In the genomic region with DNA sequence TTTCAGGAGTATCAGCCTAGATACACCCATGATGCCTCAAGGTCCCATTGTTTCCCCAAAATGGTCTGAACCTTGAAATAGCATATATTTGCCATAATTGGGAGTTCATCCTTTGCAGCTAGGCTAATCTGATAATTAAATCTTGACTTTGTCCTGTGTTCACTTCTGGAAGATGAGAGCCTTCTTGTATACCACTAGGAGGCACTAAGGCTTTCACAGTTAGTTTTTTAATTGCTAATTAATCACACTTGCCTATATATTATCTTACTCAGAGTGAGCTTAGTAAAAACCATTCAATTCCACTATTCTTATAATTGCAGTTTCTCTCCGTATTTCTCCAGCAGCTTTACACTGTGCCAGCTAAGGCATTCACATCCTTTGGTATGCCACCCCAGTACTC, we compare ENCODE assay signal across 18 cellular contexts. TPM values are rescaled to one million over a fixed set of nuclear protein-coding genes. Genes with fewer than 3 reads are reported as not detected.
DNase-seq lines count a peak whose midpoint lies in the region; ATAC-seq, FAIRE-seq and TF ChIP-seq lines count a peak whose summit lies in the region.
"Had no signal": no experiment of that assay in that cellular context is flagged by ENCODE, and none has a peak within 500 bp of the region (broad histone marks: within the 10 kb centered on the region; RNA-seq: fewer than 3 reads in every experiment).

No MANE protein-coding gene starts in this region.

- peak; percentile 14 for DNase-seq in DMS53 (lab: John Stamatoyannopoulos, UW)
- DNase-seq in DMS53 treated with DMSO at 0.1 percent for 48 hours (lab: John Stamatoyannopoulos, UW; ENCODE audit: unreplicated experiment), result no peak
- DNase-seq in PC-3, result peak; percentile 7
- DNase-seq in fibroblast of mammary gland (ENCODE audit: low read depth), result no peak
- DNase-seq in small intestine, result peak; percentile 7
- no peak for DNase-seq in cardiac septum (ENCODE audit: low spot score)
- no peak for DNase-seq in AML-193 (lab: John Stamatoyannopoulos, UW)
- DNase-seq: activated CD4-positive, alpha-beta T cell treated with anti-CD3 and anti-CD28 coated beads for 36 hours; CD4-positive, alpha-beta memory T cell; central memory CD4-positive, alpha-beta T cell; heart right ventricle; NCI-H2029 treated with DMSO at 0.1 percent for 48 hours; stimulated activated CD4-positive, alpha-beta T cell treated with anti-CD3 and anti-CD28 coated beads, Interleukin-15, amount 100 ng/mL, for 24 hours had no signal

- H3K27me3 ChIP-seq in PC-3 (ENCODE audit: low read length), result no peaks in the 10 kb centered on the region
- no peaks in the 10 kb centered on the region for H3K27me3 ChIP-seq in small intestine (ENCODE audit: control insufficient read depth in 2 of 2, insufficient read depth in 2 of 2, low read length in 2 of 2)
- H3K27me3 ChIP-seq: heart right ventricle had no signal

- no peaks in the 10 kb centered on the region for H3K36me3 Mint-ChIP-seq in activated T-helper 17 cell treated with anti-CD3 and anti-CD28 coated beads, Interleukin-2, amount 50 U/mL, for 72 hours (ENCODE audit: low read depth)
- H3K36me3 Mint-ChIP-seq: activated naive CD4-positive, alpha-beta T cell treated with anti-CD3 and anti-CD28 coated beads, Interleukin-2, amount 50 U/mL, for 72 hours; CD4-positive, alpha-beta memory T cell had no signal

- ATAC-seq in PC-3, result no peak
- ATAC-seq in activated T-helper 17 cell treated with anti-CD3 and anti-CD28 coated beads, Interleukin-2, amount 50 U/mL, for 72 hours (replicated peaks), result no peak
- ATAC-seq: activated CD4-positive, alpha-beta T cell treated with anti-CD3 and anti-CD28 coated beads for 36 hours; activated naive CD4-positive, alpha-beta T cell treated with anti-CD3 and anti-CD28 coated beads, Interleukin-2, amount 50 U/mL, for 72 hours; heart right ventricle; Right ventricle myocardium inferior had no signal

- no peak overlapping the region for H3K4me3 ChIP-seq in PC-3 (ENCODE audit: low read length)
- no peak overlapping the region for H3K4me3 ChIP-seq in fibroblast of mammary gland (ENCODE audit: control insufficient read depth, low read depth, low read length)
- no peak overlapping the region for H3K4me3 ChIP-seq in small intestine (ENCODE audit: low read depth in 1 of 2, low read length in 2 of 2)
- H3K4me3 ChIP-seq: heart right ventricle had no signal

- H3K4me1 ChIP-seq in PC-3 (ENCODE audit: insufficient read depth, low read length), result no peaks in the 10 kb centered on the region
- no peaks in the 10 kb centered on the region for H3K4me1 ChIP-seq in small intestine (ENCODE audit: control insufficient read depth in 2 of 2, insufficient read depth in 1 of 2, low read depth in 1 of 2, low read length in 1 of 2)

- TF ChIP-seq CTCF in PC-3 (conservative IDR thresholded peaks at IDR 0.05; ENCODE audit: low read depth, low read length), result peak; percentile 62
- TF ChIP-seq CTCF in fibroblast of mammary gland (conservative IDR thresholded peaks at IDR 0.05; ENCODE audit: control insufficient read depth, insufficient read depth, low read depth, low read length), result peak; percentile 38

- no peaks in the 10 kb centered on the region for H3K9me3 ChIP-seq in PC-3 (ENCODE audit: low read length)
- no peaks in the 10 kb centered on the region for H3K9me3 ChIP-seq in small intestine (ENCODE audit: control insufficient read depth, low read depth)
- H3K9me3 ChIP-seq: heart right ventricle had no signal

- WGBS in small intestine, 3 donors, result 66 to 86% (median 69%) methylated on average over 1 of the region's 1 CpG

- no peaks in the 10 kb centered on the region for H3K9me2 ChIP-seq in PC-3 (replicated peaks; ENCODE audit: low read length)

- no peak overlapping the region for H2AFZ ChIP-seq in PC-3 (ENCODE audit: low read length)

- no TSS peak for BruUV-seq in PC-3 (replicated peaks; lab: Mats Ljungman, UMichigan)

- intact Hi-C loops in PC-3 (cut with micrococcal nuclease) (loop anchor here (2.0 kb wide), 1 partner anchor 239 kb away; no protein-coding TSS in a partner anchor), cardiac septum (cut with DNase I) (no loop called here)

- peaks cover 15% of the 10 kb centered on the region for H3K9me3 Mint-ChIP-seq in activated T-helper 17 cell treated with anti-CD3 and anti-CD28 coated beads, Interleukin-2, amount 50 U/mL, for 72 hours

- no peak overlapping the region for H3K27ac Mint-ChIP-seq in activated T-helper 17 cell treated with anti-CD3 and anti-CD28 coated beads, Interleukin-2, amount 50 U/mL, for 72 hours
- H3K27ac Mint-ChIP-seq: activated CD4-positive, alpha-beta T cell treated with anti-CD3 and anti-CD28 coated beads for 36 hours; activated naive CD4-positive, alpha-beta T cell treated with anti-CD3 and anti-CD28 coated beads, Interleukin-2, amount 50 U/mL, for 72 hours; CD4-positive, alpha-beta memory T cell had no signal

- POLR2A ChIA-PET in PC-3 (lab: Charles Lee; ENCODE audit: unreplicated experiment), result no interaction called here

- no peak for FAIRE-seq in small intestine (lab: Jason Lieb, UNC)

- no peaks in the 10 kb centered on the region for H3K27me3 Mint-ChIP-seq in activated T-helper 17 cell treated with anti-CD3 and anti-CD28 coated beads, Interleukin-2, amount 50 U/mL, for 72 hours
- H3K27me3 Mint-ChIP-seq: activated CD4-positive, alpha-beta T cell treated with anti-CD3 and anti-CD28 coated beads for 36 hours; CD4-positive, alpha-beta memory T cell had no signal

- H3K36me3 ChIP-seq in PC-3 (ENCODE audit: low read depth, low read length) (no peaks in the 10 kb centered on the region), small intestine (ENCODE audit: control insufficient read depth in 2 of 2, insufficient read depth in 2 of 2, low read length in 2 of 2) (no peaks in the 10 kb centered on the region)
- H3K36me3 ChIP-seq: heart right ventricle had no signal

- no peak overlapping the region for H3K9ac ChIP-seq in PC-3 (ENCODE audit: low read length)

- H3K4me3 Mint-ChIP-seq in activated T-helper 17 cell treated with anti-CD3 and anti-CD28 coated beads, Interleukin-2, amount 50 U/mL, for 72 hours, result no peak overlapping the region
- H3K4me3 Mint-ChIP-seq: activated CD4-positive, alpha-beta T cell treated with anti-CD3 and anti-CD28 coated beads for 36 hours; CD4-positive, alpha-beta memory T cell had no signal

- H3K4me1 Mint-ChIP-seq in activated T-helper 17 cell treated with anti-CD3 and anti-CD28 coated beads, Interleukin-2, amount 50 U/mL, for 72 hours, result no peaks in the 10 kb centered on the region
- H3K4me1 Mint-ChIP-seq: activated CD4-positive, alpha-beta T cell treated with anti-CD3 and anti-CD28 coated beads for 36 hours; CD4-positive, alpha-beta memory T cell had no signal

- H3K4me2 ChIP-seq in PC-3 (ENCODE audit: low read length), result no peak overlapping the region

- H3K79me2 ChIP-seq in PC-3 (ENCODE audit: low read length), result no peaks in the 10 kb centered on the region

- H3K27ac ChIP-seq in PC-3 (ENCODE audit: low read length) (no peak overlapping the region), small intestine (ENCODE audit: low read depth in 1 of 2, low read length in 1 of 2) (no peak overlapping the region)
- H3K27ac ChIP-seq: epithelial cell of prostate, heart right ventricle, HL-60 had no signal

- no peaks in the 10 kb centered on the region for H4K20me1 ChIP-seq in PC-3 (ENCODE audit: low read length)

- CTCF ChIA-PET in PC-3 (lab: Charles Lee), result no interaction called here

- no peaks in the 10 kb centered on the region for H3F3A ChIP-seq in PC-3 (ENCODE audit: low read length, unreplicated experiment)

RNA-seq across cellular contexts. Expression of gene MAGI2, which starts 48.7 kb away (rescaled TPM):
- total RNA-seq in PC-3 (2014; rRNA removed) (0.06 TPM in 1 of 2 replicates, not detected in the other), cardiac septum (6.3 TPM)
- 1 to 10 TPM in 2 of 3 donors, under 1 TPM in 1; 0.22 to 1.9 (median 1.1) TPM for polyA plus RNA-seq in small intestine
- under 1 TPM; 0.05 to 0.09 TPM for total RNA-seq in activated T-helper 17 cell treated with anti-CD3 and anti-CD28 coated beads, Interleukin-2, amount 50 U/mL, for 72 hours
- polyA plus RNA-seq: CD4-positive, alpha-beta memory T cell had no signal

Comparison
In these comparisons a context has a peak if more than half of its experiments do, and no peak if none do; other contexts are left out.
1. DNase-seq: peak in DMS53 (single experiment), PC-3 (single experiment) and small intestine (single experiment); none in DMS53 treated with DMSO at 0.1 percent for 48 hours (single experiment), fibroblast of mammary gland (single experiment), cardiac septum (single experiment) and AML-193 (0 of 2).